In the genomic region with DNA sequence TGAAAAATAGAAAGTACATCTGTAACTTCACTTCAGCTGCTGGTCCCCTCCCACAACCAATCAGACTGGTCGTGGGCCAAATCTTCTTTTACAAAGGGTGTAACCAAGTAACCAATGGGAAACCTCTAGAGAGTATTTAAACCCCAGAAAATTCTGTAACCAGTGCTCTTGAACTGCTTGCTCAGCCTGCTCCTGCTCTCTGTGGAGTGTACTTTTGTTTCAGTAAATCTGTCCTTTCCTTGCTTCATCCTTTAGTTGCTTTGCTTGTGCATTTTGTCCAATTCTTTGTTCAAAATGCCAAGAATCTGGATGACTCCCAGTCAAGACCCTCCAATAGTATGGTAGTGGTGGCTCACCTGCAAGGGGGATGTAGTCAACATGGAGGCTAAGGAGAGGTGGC, we compare ENCODE assay signal across 26 cellular contexts.
"Had no signal": no experiment of that assay in that cellular context is flagged by ENCODE, and none has a peak within 500 bp of the region (broad histone marks: within the 10 kb centered on the region; RNA-seq: fewer than 3 reads in every experiment).

No MANE protein-coding gene starts in this region.

- H3K27ac ChIP-seq: stomach, suprapubic skin, testis, thoracic aorta, thyroid gland, tibial artery, tibial nerve, transverse colon, upper lobe of left lung, upper lobe of right lung, uterus, vagina had no signal

- H3K9me3 ChIP-seq: testis, thoracic aorta, thyroid gland, tibial artery, upper lobe of right lung, uterus, vagina had no signal

- H3K4me1 ChIP-seq: stomach, suprapubic skin, testis, thyroid gland, tibial artery, tibial nerve, transverse colon, upper lobe of left lung, upper lobe of right lung, uterus, vagina had no signal

- DNase-seq: stimulated activated CD4-positive, alpha-beta T cell treated with anti-CD3 and anti-CD28 coated beads, Interleukin-2, amount 100 ng/mL, for 48 hours; stimulated activated CD4-positive, alpha-beta T cell treated with anti-CD3 and anti-CD28 coated beads, Interleukin-4, amount 100 ng/mL, for 1 hour; stimulated activated CD4-positive, alpha-beta T cell treated with anti-CD3 and anti-CD28 coated beads, Interleukin-4, amount 100 ng/mL, for 24 hours; stimulated activated CD4-positive, alpha-beta T cell treated with anti-CD3 and anti-CD28 coated beads, Interleukin-4, amount 100 ng/mL, for 4 hours; stimulated activated CD8-positive, alpha-beta memory T cell treated with anti-CD3 and anti-CD28 coated beads, Interleukin-4, amount 100 ng/mL, for 48 hours; stimulated activated naive B cell treated with anti-CD40 and anti-IgM and Interleukin-4, amounts not matched to agents 10 μg/mL and 1 μg/mL and 100 μg/mL, for 72 hours; stimulated activated naive CD4-positive, alpha-beta T cell; stimulated activated naive CD4-positive, alpha-beta T cell treated with Interleukin-2 at 50 U/mL for 16 hours; stimulated activated naive CD8-positive, alpha-beta T cell treated with anti-CD3 and anti-CD28 coated beads, Interleukin-15, amount 100 ng/mL, for 72 hours; stimulated activated naive CD8-positive, alpha-beta T cell treated with anti-CD3 and anti-CD28 coated beads, Interleukin-15, Interleukin-2, amounts not matched to agents 100 U/mL and 50 U/mL, for 24 hours; stomach; substantia nigra; testis; thyroid gland; tibial artery; transverse colon; trophoblast cell; upper lobe of left lung; upper lobe of right lung; uterus had no signal

- H3K27me3 ChIP-seq: stomach, suprapubic skin, testis, thyroid gland, tibial artery, tibial nerve, transverse colon, upper lobe of left lung, upper lobe of right lung, uterus, vagina had no signal

- ATAC-seq: stimulated activated effector memory CD8-positive, alpha-beta T cell treated with anti-CD3 and anti-CD28 coated beads, Interleukin-12 subunit alpha, Interleukin-12 subunit beta, amount 100 ng/mL, for 72 hours; stimulated activated memory B cell treated with anti-CD40 and anti-IgM and Interleukin-4, amounts not matched to agents 10 μg/mL and 1 μg/mL and 100 μg/mL, for 72 hours; stimulated activated naive B cell treated with anti-CD40 and anti-IgM and Interleukin-4, amounts not matched to agents 10 μg/mL and 1 μg/mL and 100 μg/mL, for 72 hours; stimulated activated naive CD8-positive, alpha-beta T cell treated with anti-CD3 and anti-CD28 coated beads, Interleukin-15, amount 100 ng/mL, for 72 hours; stimulated activated naive CD8-positive, alpha-beta T cell treated with anti-CD3 and anti-CD28 coated beads, Interleukin-15, Interleukin-2, amounts not matched to agents 100 U/mL and 50 U/mL, for 24 hours; upper lobe of right lung had no signal

- H3K4me3 ChIP-seq: stomach, suprapubic skin, testis, thoracic aorta, thyroid gland, tibial artery, tibial nerve, transverse colon, upper lobe of left lung, upper lobe of right lung, uterus, vagina had no signal

- H3K36me3 ChIP-seq: stomach, suprapubic skin, thoracic aorta, thyroid gland, tibial artery, tibial nerve, transverse colon, upper lobe of left lung, upper lobe of right lung, uterus, vagina had no signal
